In the genomic region with DNA sequence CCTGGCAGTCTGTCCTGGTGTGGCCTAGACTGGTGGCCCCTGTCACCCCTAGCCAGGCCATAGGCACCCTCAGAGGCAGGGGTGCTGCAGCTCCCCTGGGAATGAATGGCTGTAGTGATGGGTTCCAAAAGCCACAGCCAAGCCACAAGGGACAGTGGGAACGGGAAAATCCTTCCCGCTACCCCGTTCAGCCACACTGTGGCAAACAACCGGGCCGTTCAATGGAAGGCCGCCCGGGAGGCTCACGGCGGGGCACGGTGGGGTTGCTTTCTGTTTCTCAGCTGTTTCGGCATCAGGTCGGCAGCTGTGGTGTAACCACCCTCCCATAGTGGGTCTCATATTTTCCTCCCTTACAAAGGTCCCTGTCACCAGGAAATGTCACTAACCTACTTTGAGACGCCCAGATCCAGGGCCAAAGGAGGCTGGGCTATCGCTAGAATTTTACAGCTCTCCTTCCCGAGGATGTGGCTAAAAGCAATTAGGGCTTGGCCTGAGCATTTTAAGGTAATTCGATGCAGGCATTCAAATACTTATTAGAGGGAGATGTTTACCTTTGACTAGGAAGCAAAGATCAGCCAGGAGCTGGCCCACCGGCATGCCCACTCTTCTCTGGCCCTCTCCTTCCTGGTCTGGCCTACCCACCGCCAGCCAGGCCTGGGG, we compare ENCODE assay signal across 1 cellular context.
TF ChIP-seq lines count a peak whose summit lies in the region.

No MANE protein-coding gene starts in this region.

TF ChIP-seq in K562, 482 proteins besides CTCF, POLR2A, EP300 and RAD21 (continued from another document and continues in another):
- TF ChIP-seq, protein P1, sequence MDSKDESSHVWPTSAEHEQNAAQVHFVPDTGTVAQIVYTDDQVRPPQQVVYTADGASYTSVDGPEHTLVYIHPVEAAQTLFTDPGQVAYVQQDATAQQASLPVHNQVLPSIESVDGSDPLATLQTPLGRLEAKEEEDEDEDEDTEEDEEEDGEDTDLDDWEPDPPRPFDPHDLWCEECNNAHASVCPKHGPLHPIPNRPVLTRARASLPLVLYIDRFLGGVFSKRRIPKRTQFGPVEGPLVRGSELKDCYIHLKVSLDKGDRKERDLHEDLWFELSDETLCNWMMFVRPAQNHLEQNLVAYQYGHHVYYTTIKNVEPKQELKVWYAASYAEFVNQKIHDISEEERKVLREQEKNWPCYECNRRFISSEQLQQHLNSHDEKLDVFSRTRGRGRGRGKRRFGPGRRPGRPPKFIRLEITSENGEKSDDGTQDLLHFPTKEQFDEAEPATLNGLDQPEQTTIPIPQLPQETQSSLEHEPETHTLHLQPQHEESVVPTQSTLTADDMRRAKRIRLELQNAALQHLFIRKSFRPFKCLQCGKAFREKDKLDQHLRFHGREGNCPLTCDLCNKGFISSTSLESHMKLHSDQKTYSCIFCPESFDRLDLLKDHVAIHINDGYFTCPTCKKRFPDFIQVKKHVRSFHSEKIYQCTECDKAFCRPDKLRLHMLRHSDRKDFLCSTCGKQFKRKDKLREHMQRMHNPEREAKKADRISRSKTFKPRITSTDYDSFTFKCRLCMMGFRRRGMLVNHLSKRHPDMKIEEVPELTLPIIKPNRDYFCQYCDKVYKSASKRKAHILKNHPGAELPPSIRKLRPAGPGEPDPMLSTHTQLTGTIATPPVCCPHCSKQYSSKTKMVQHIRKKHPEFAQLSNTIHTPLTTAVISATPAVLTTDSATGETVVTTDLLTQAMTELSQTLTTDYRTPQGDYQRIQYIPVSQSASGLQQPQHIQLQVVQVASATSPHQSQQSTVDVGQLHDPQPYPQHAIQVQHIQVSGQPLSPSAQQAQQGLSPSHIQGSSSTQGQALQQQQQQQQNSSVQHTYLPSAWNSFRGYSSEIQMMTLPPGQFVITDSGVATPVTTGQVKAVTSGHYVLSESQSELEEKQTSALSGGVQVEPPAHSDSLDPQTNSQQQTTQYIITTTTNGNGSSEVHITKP (IDR thresholded peaks at IDR 0.05; ENCODE audit: partially characterized antibody), result no peak
- TF ChIP-seq POLR2AphosphoS2 (IDR thresholded peaks at IDR 0.05; ENCODE audit: low read length) (0 out of 2 replicates have a peak, but pooled peaks have one; percentile 3), GABPB2 (CRISPR knock-in tag; conservative IDR thresholded peaks at IDR 0.05) (peak; percentile 44; the same call in 1 of the 2 replicates), ZBED1 (IDR thresholded peaks at IDR 0.05) (0 out of 2 replicates have a peak, but pooled peaks have one; percentile 69), ZNF57 (CRISPR knock-in tag; IDR thresholded peaks at IDR 0.05) (peak; percentile 71; the same call in 1 of the 2 replicates), ZNF766 (CRISPR knock-in tag; conservative IDR thresholded peaks at IDR 0.05) (0 out of 2 replicates have a peak, but pooled peaks have one; percentile 16), NRF1 (conservative IDR thresholded peaks at IDR 0.05 in 1 of 2, IDR thresholded peaks at IDR 0.05 in 1 of 2) (0 out of 4 replicates have a peak, but pooled peaks of 1 of the 2 experiments have one; percentile 11), ZKSCAN1 (IDR thresholded peaks at IDR 0.05; ENCODE audit: low read depth, low read length) (0 out of 2 replicates have a peak, but pooled peaks have one; percentile 11), MBD2 (IDR thresholded peaks at IDR 0.05; ENCODE audit: borderline replicate concordance, low read depth) (no peak), NR4A1 (CRISPR knock-in tag; IDR thresholded peaks at IDR 0.05) (no peak), NR4A1 (tag; IDR thresholded peaks at IDR 0.05) (no peak), ZFPM2 (CRISPR knock-in tag; IDR thresholded peaks at IDR 0.05) (no peak), POLR2G (IDR thresholded peaks at IDR 0.05; ENCODE audit: low read depth, low read length) (peak; percentile 26), SUPT5H (IDR thresholded peaks at IDR 0.05) (0 out of 2 replicates have a peak, but pooled peaks have one; percentile 25), ZNF253 (CRISPR knock-in tag; conservative IDR thresholded peaks at IDR 0.05) (peak; percentile 52; the same call in 1 of the 2 replicates), ZBTB17 (CRISPR knock-in tag; IDR thresholded peaks at IDR 0.05) (peak; percentile 46; the same call in 1 of the 2 replicates), IRF2 (CRISPR knock-in tag; IDR thresholded peaks at IDR 0.05) (no peak), GATAD2B (IDR thresholded peaks at IDR 0.05; ENCODE audit: borderline replicate concordance) (0 out of 2 replicates have a peak, but pooled peaks have one; percentile 31), ERF (CRISPR knock-in tag; IDR thresholded peaks at IDR 0.05) (peak; percentile 59; the same call in 1 of the 2 replicates), TEAD2 (tag; IDR thresholded peaks at IDR 0.05) (no peak), ILF3 (IDR thresholded peaks at IDR 0.05; ENCODE audit: borderline replicate concordance) (peak; percentile 21; the same call in 1 of the 2 replicates), ZEB2 (IDR thresholded peaks at IDR 0.05) (no peak), BHLHE40 (IDR thresholded peaks at IDR 0.05; ENCODE audit: low read length) (no peak), ZNF584 (CRISPR knock-in tag; IDR thresholded peaks at IDR 0.05; ENCODE audit: low read depth) (no peak)
- TF ChIP-seq, protein P2, sequence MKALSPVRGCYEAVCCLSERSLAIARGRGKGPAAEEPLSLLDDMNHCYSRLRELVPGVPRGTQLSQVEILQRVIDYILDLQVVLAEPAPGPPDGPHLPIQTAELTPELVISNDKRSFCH (CRISPR knock-in tag; IDR thresholded peaks at IDR 0.05), result no peak
- TF ChIP-seq, protein P2 (tag; IDR thresholded peaks at IDR 0.05), result peak; percentile 57; the same call in 1 of the 2 replicates
- TF ChIP-seq, protein P3, sequence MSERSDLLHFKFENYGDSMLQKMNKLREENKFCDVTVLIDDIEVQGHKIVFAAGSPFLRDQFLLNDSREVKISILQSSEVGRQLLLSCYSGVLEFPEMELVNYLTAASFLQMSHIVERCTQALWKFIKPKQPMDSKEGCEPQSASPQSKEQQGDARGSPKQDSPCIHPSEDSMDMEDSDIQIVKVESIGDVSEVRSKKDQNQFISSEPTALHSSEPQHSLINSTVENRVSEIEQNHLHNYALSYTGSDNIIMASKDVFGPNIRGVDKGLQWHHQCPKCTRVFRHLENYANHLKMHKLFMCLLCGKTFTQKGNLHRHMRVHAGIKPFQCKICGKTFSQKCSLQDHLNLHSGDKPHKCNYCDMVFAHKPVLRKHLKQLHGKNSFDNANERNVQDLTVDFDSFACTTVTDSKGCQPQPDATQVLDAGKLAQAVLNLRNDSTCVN (CRISPR knock-in tag; IDR thresholded peaks at IDR 0.05), result no peak
- TF ChIP-seq, protein P4, sequence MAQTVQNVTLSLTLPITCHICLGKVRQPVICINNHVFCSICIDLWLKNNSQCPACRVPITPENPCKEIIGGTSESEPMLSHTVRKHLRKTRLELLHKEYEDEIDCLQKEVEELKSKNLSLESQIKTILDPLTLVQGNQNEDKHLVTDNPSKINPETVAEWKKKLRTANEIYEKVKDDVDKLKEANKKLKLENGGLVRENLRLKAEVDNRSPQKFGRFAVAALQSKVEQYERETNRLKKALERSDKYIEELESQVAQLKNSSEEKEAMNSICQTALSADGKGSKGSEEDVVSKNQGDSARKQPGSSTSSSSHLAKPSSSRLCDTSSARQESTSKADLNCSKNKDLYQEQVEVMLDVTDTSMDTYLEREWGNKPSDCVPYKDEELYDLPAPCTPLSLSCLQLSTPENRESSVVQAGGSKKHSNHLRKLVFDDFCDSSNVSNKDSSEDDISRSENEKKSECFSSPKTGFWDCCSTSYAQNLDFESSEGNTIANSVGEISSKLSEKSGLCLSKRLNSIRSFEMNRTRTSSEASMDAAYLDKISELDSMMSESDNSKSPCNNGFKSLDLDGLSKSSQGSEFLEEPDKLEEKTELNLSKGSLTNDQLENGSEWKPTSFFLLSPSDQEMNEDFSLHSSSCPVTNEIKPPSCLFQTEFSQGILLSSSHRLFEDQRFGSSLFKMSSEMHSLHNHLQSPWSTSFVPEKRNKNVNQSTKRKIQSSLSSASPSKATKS (CRISPR knock-in tag; IDR thresholded peaks at IDR 0.05), result no peak
- TF ChIP-seq, protein P5, sequence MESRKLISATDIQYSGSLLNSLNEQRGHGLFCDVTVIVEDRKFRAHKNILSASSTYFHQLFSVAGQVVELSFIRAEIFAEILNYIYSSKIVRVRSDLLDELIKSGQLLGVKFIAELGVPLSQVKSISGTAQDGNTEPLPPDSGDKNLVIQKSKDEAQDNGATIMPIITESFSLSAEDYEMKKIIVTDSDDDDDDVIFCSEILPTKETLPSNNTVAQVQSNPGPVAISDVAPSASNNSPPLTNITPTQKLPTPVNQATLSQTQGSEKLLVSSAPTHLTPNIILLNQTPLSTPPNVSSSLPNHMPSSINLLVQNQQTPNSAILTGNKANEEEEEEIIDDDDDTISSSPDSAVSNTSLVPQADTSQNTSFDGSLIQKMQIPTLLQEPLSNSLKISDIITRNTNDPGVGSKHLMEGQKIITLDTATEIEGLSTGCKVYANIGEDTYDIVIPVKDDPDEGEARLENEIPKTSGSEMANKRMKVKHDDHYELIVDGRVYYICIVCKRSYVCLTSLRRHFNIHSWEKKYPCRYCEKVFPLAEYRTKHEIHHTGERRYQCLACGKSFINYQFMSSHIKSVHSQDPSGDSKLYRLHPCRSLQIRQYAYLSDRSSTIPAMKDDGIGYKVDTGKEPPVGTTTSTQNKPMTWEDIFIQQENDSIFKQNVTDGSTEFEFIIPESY (CRISPR knock-in tag; IDR thresholded peaks at IDR 0.05), result peak; percentile 89
- TF ChIP-seq, protein P6, sequence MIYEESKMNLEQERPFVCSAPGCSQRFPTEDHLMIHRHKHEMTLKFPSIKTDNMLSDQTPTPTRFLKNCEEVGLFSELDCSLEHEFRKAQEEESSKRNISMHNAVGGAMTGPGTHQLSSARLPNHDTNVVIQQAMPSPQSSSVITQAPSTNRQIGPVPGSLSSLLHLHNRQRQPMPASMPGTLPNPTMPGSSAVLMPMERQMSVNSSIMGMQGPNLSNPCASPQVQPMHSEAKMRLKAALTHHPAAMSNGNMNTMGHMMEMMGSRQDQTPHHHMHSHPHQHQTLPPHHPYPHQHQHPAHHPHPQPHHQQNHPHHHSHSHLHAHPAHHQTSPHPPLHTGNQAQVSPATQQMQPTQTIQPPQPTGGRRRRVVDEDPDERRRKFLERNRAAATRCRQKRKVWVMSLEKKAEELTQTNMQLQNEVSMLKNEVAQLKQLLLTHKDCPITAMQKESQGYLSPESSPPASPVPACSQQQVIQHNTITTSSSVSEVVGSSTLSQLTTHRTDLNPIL (CRISPR knock-in tag; IDR thresholded peaks at IDR 0.05), result 0 out of 2 replicates have a peak, but pooled peaks have one; percentile 11
- TF ChIP-seq, protein P7, sequence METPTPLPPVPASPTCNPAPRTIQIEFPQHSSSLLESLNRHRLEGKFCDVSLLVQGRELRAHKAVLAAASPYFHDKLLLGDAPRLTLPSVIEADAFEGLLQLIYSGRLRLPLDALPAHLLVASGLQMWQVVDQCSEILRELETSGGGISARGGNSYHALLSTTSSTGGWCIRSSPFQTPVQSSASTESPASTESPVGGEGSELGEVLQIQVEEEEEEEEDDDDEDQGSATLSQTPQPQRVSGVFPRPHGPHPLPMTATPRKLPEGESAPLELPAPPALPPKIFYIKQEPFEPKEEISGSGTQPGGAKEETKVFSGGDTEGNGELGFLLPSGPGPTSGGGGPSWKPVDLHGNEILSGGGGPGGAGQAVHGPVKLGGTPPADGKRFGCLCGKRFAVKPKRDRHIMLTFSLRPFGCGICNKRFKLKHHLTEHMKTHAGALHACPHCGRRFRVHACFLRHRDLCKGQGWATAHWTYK (CRISPR knock-in tag; IDR thresholded peaks at IDR 0.05), result peak; percentile 5; the same call in 1 of the 2 replicates
- TF ChIP-seq, protein P8, sequence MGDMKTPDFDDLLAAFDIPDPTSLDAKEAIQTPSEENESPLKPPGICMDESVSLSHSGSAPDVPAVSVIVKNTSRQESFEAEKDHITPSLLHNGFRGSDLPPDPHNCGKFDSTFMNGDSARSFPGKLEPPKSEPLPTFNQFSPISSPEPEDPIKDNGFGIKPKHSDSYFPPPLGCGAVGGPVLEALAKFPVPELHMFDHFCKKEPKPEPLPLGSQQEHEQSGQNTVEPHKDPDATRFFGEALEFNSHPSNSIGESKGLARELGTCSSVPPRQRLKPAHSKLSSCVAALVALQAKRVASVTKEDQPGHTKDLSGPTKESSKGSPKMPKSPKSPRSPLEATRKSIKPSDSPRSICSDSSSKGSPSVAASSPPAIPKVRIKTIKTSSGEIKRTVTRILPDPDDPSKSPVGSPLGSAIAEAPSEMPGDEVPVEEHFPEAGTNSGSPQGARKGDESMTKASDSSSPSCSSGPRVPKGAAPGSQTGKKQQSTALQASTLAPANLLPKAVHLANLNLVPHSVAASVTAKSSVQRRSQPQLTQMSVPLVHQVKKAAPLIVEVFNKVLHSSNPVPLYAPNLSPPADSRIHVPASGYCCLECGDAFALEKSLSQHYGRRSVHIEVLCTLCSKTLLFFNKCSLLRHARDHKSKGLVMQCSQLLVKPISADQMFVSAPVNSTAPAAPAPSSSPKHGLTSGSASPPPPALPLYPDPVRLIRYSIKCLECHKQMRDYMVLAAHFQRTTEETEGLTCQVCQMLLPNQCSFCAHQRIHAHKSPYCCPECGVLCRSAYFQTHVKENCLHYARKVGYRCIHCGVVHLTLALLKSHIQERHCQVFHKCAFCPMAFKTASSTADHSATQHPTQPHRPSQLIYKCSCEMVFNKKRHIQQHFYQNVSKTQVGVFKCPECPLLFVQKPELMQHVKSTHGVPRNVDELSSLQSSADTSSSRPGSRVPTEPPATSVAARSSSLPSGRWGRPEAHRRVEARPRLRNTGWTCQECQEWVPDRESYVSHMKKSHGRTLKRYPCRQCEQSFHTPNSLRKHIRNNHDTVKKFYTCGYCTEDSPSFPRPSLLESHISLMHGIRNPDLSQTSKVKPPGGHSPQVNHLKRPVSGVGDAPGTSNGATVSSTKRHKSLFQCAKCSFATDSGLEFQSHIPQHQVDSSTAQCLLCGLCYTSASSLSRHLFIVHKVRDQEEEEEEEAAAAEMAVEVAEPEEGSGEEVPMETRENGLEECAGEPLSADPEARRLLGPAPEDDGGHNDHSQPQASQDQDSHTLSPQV (IDR thresholded peaks at IDR 0.05), result peak; percentile 59; the same call in 1 of the 2 replicates
- TF ChIP-seq, protein P9, sequence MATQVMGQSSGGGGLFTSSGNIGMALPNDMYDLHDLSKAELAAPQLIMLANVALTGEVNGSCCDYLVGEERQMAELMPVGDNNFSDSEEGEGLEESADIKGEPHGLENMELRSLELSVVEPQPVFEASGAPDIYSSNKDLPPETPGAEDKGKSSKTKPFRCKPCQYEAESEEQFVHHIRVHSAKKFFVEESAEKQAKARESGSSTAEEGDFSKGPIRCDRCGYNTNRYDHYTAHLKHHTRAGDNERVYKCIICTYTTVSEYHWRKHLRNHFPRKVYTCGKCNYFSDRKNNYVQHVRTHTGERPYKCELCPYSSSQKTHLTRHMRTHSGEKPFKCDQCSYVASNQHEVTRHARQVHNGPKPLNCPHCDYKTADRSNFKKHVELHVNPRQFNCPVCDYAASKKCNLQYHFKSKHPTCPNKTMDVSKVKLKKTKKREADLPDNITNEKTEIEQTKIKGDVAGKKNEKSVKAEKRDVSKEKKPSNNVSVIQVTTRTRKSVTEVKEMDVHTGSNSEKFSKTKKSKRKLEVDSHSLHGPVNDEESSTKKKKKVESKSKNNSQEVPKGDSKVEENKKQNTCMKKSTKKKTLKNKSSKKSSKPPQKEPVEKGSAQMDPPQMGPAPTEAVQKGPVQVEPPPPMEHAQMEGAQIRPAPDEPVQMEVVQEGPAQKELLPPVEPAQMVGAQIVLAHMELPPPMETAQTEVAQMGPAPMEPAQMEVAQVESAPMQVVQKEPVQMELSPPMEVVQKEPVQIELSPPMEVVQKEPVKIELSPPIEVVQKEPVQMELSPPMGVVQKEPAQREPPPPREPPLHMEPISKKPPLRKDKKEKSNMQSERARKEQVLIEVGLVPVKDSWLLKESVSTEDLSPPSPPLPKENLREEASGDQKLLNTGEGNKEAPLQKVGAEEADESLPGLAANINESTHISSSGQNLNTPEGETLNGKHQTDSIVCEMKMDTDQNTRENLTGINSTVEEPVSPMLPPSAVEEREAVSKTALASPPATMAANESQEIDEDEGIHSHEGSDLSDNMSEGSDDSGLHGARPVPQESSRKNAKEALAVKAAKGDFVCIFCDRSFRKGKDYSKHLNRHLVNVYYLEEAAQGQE (CRISPR knock-in tag; IDR thresholded peaks at IDR 0.05; ENCODE audit: low read depth), result 0 out of 2 replicates have a peak, but pooled peaks have one; percentile 33
